ENCODE assay signal across 33 cellular contexts in the genomic region with DNA sequence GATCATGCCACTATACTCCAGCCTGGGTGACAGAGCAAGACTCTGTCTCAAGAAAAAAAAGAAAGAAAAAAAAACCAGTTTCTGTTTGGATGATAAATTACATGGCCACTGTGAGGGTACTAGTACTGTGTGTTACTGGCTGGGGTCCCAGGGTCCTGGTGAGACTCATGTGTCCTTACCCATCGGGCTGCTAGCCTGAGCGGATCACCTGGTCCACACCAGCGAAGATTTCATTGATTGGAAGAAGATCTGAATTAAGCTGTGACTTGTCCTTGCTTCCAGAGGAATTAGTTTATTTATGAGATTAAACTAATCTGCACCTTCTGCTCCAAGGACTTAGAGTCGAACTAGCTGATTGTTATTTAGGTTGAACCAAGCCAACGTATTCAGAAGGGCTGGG. TPM values are rescaled to one million over a fixed set of nuclear protein-coding genes. Genes with fewer than 3 reads are reported as not detected.
"Had no signal": no experiment of that assay in that cellular context is flagged by ENCODE, and none has a peak within 500 bp of the region (broad histone marks: within the 10 kb centered on the region; RNA-seq: fewer than 3 reads in every experiment).

No MANE protein-coding gene starts in this region.

- H3K27me3 ChIP-seq: brain microvascular endothelial cell, dorsolateral prefrontal cortex, foreskin keratinocyte, gastrocnemius medialis, heart left ventricle had no signal

- H3K9me3 Mint-ChIP-seq: activated CD4-positive, alpha-beta memory T cell treated with anti-CD3 and anti-CD28 coated beads, Interleukin-2, amount 10 ng/mL, durations not matched to agents 7 days and 5 days; activated CD4-positive, alpha-beta T cell treated with anti-CD3 and anti-CD28 coated beads, Interleukin-2, amount 10 ng/mL, durations not matched to agents 7 days and 5 days; activated naive CD4-positive, alpha-beta T cell treated with anti-CD3 and anti-CD28 coated beads, Interleukin-2, amount 10 ng/mL, durations not matched to agents 7 days and 5 days; activated naive CD8-positive, alpha-beta T cell treated with anti-CD3 and anti-CD28 coated beads, Interleukin-2, amount 10 ng/mL, durations not matched to agents 7 days and 5 days; central memory CD8-positive, alpha-beta T cell; dendritic cell treated with granulocyte-macrophage colony-stimulating factor and Interleukin-4, amounts not matched to agents 40 ng/mL and 50 ng/mL, for 4 days; T-helper 2 cell treated with Interferon-gamma antibody and Interleukin-4, amounts not matched to agents 5 μg/mL and 100 μg/mL, for 36 hours had no signal

- H3K4me3 ChIP-seq: coronary artery, dorsolateral prefrontal cortex, esophagus muscularis mucosa, gastrocnemius medialis, heart left ventricle had no signal

- FAIRE-seq: astrocyte, bronchial epithelial cell had no signal

- H3K4me1 ChIP-seq: esophagus muscularis mucosa, foreskin keratinocyte, gastrocnemius medialis, heart left ventricle had no signal

- H3K9me3 ChIP-seq: gastrocnemius medialis had no signal

- H3K27ac ChIP-seq: brain microvascular endothelial cell, coronary artery, dorsolateral prefrontal cortex, esophagus muscularis mucosa, foreskin keratinocyte, gastrocnemius medialis, heart left ventricle had no signal

- H3K4me1 Mint-ChIP-seq: activated CD4-positive, alpha-beta memory T cell treated with anti-CD3 and anti-CD28 coated beads, Interleukin-2, amount 10 ng/mL, durations not matched to agents 7 days and 5 days; activated CD4-positive, alpha-beta T cell treated with anti-CD3 and anti-CD28 coated beads for 36 hours; activated CD4-positive, alpha-beta T cell treated with anti-CD3 and anti-CD28 coated beads, Interleukin-2, amount 10 ng/mL, durations not matched to agents 7 days and 5 days; activated naive CD4-positive, alpha-beta T cell treated with anti-CD3 and anti-CD28 coated beads, Interleukin-2, amount 10 ng/mL, durations not matched to agents 7 days and 5 days; activated naive CD8-positive, alpha-beta T cell treated with anti-CD3 and anti-CD28 coated beads, Interleukin-2, amount 10 ng/mL, durations not matched to agents 7 days and 5 days; central memory CD8-positive, alpha-beta T cell had no signal

- H3K4me3 Mint-ChIP-seq: activated CD4-positive, alpha-beta memory T cell treated with anti-CD3 and anti-CD28 coated beads, Interleukin-2, amount 10 ng/mL, durations not matched to agents 7 days and 5 days; activated CD4-positive, alpha-beta T cell treated with anti-CD3 and anti-CD28 coated beads for 36 hours; activated CD4-positive, alpha-beta T cell treated with anti-CD3 and anti-CD28 coated beads, Interleukin-2, amount 10 ng/mL, durations not matched to agents 7 days and 5 days; activated naive CD4-positive, alpha-beta T cell treated with anti-CD3 and anti-CD28 coated beads, Interleukin-2, amount 10 ng/mL, durations not matched to agents 7 days and 5 days; activated naive CD8-positive, alpha-beta T cell treated with anti-CD3 and anti-CD28 coated beads, Interleukin-2, amount 10 ng/mL, durations not matched to agents 7 days and 5 days; activated T-cell treated with anti-CD3 and anti-CD28 coated beads, Interleukin-2, amount 50 U/mL, for 24 hours; activated T-cell treated with anti-CD3 and anti-CD28 coated beads, Interleukin-2, amount 50 U/mL, for 72 hours; central memory CD8-positive, alpha-beta T cell; dendritic cell treated with granulocyte-macrophage colony-stimulating factor and Interleukin-4, amounts not matched to agents 40 ng/mL and 50 ng/mL, for 4 days; effector memory CD8-positive, alpha-beta T cell; T-helper 17 cell; T-helper 2 cell treated with Interferon-gamma antibody and Interleukin-4, amounts not matched to agents 5 μg/mL and 100 μg/mL, for 36 hours had no signal

- H3K36me3 ChIP-seq: brain microvascular endothelial cell, esophagus muscularis mucosa, gastrocnemius medialis, heart left ventricle had no signal

- H3K27ac Mint-ChIP-seq: activated CD4-positive, alpha-beta memory T cell treated with anti-CD3 and anti-CD28 coated beads, Interleukin-2, amount 10 ng/mL, durations not matched to agents 7 days and 5 days; activated CD4-positive, alpha-beta T cell treated with anti-CD3 and anti-CD28 coated beads for 36 hours; activated CD4-positive, alpha-beta T cell treated with anti-CD3 and anti-CD28 coated beads, Interleukin-2, amount 10 ng/mL, durations not matched to agents 7 days and 5 days; activated naive CD4-positive, alpha-beta T cell treated with anti-CD3 and anti-CD28 coated beads, Interleukin-2, amount 10 ng/mL, durations not matched to agents 7 days and 5 days; activated naive CD8-positive, alpha-beta T cell treated with anti-CD3 and anti-CD28 coated beads, Interleukin-2, amount 10 ng/mL, durations not matched to agents 7 days and 5 days; activated T-cell treated with anti-CD3 and anti-CD28 coated beads, Interleukin-2, amount 50 U/mL, for 24 hours; activated T-cell treated with anti-CD3 and anti-CD28 coated beads, Interleukin-2, amount 50 U/mL, for 72 hours; dendritic cell treated with granulocyte-macrophage colony-stimulating factor and Interleukin-4, amounts not matched to agents 40 ng/mL and 50 ng/mL, for 4 days; effector memory CD8-positive, alpha-beta T cell; T-helper 17 cell; T-helper 2 cell treated with Interferon-gamma antibody and Interleukin-4, amounts not matched to agents 5 μg/mL and 100 μg/mL, for 36 hours had no signal

- DNase-seq: activated CD4-positive, alpha-beta memory T cell treated with anti-CD3 and anti-CD28 coated beads, Interleukin-2, amount 10 ng/mL, durations not matched to agents 7 days and 5 days; activated CD4-positive, alpha-beta T cell treated with anti-CD3 and anti-CD28 coated beads for 36 hours; activated CD4-positive, alpha-beta T cell treated with anti-CD3 and anti-CD28 coated beads, Interleukin-2, amount 10 ng/mL, durations not matched to agents 7 days and 5 days; activated CD4-positive, alpha-beta T cell treated with anti-CD3 and anti-CD28 coated beads, Interleukin-2, amount 50 U/mL, for 4 hours; activated CD4-positive, CD25-positive, alpha-beta regulatory T cell; activated CD4-positive, CD25-positive, alpha-beta regulatory T cell treated with anti-CD3 and anti-CD28 coated beads, Interleukin-2, amount 50 U/mL, for 72 hours; activated CD8-positive, alpha-beta memory T cell treated with anti-CD3 and anti-CD28 coated beads, Interleukin-2, amount 50 U/mL, for 48 hours; activated gamma-delta T cell; activated naive CD4-positive, alpha-beta T cell; activated naive CD4-positive, alpha-beta T cell treated with anti-CD3 and anti-CD28 coated beads, Interleukin-2, amount 10 ng/mL, durations not matched to agents 7 days and 5 days; activated naive CD8-positive, alpha-beta T cell treated with anti-CD3 and anti-CD28 coated beads, Interleukin-2, amount 10 ng/mL, durations not matched to agents 7 days and 5 days; activated T-cell treated with anti-CD3 and anti-CD28 coated beads for 4 hours; activated T-cell treated with anti-CD3 and anti-CD28 coated beads, Interleukin-2, amount 50 U/mL, for 24 hours; activated T-cell treated with anti-CD3 and anti-CD28 coated beads, Interleukin-2, amount 50 U/mL, for 72 hours; brain microvascular endothelial cell; effector CD4-positive, alpha-beta T cell; effector memory CD8-positive, alpha-beta T cell; erythroblast; foreskin keratinocyte; gastrocnemius medialis; glutamatergic neuron; heart left ventricle; T-helper 1 cell; T-helper 17 cell; T1000 had no signal

- H3K36me3 Mint-ChIP-seq: activated naive CD4-positive, alpha-beta T cell treated with anti-CD3 and anti-CD28 coated beads, Interleukin-2, amount 10 ng/mL, durations not matched to agents 7 days and 5 days; activated naive CD8-positive, alpha-beta T cell treated with anti-CD3 and anti-CD28 coated beads, Interleukin-2, amount 10 ng/mL, durations not matched to agents 7 days and 5 days had no signal

RNA-seq across cellular contexts. Expression of gene BAMBI, which starts 40.0 kb away (rescaled TPM):
- total RNA-seq: activated CD4-positive, alpha-beta T cell treated with anti-CD3 and anti-CD28 coated beads, Interleukin-2, amount 10 ng/mL, durations not matched to agents 7 days and 5 days had no signal
